Comparison of ENCODE assay signal across 23 cellular contexts in genomic region chr12:130828895-130829294, GRCh38.
"Had no signal": no experiment of that assay in that cellular context is flagged by ENCODE, and none has a peak within 500 bp of the region (broad histone marks: within the 10 kb centered on the region; RNA-seq: fewer than 3 reads in every experiment).

No MANE protein-coding gene starts in this region.

- H3K4me3 Mint-ChIP-seq: activated CD4-positive, alpha-beta memory T cell treated with anti-CD3 and anti-CD28 coated beads for 36 hours; activated naive CD8-positive, alpha-beta T cell treated with anti-CD3 and anti-CD28 coated beads, Interleukin-2, amount 10 ng/mL, durations not matched to agents 7 days and 5 days; activated T-cell treated with anti-CD3 and anti-CD28 coated beads, Interleukin-2, amount 50 U/mL, for 72 hours; naive B cell; neural progenitor cell; T-cell had no signal

- H3K9me3 Mint-ChIP-seq: activated CD4-positive, alpha-beta memory T cell treated with anti-CD3 and anti-CD28 coated beads for 36 hours; activated naive CD8-positive, alpha-beta T cell treated with anti-CD3 and anti-CD28 coated beads, Interleukin-2, amount 10 ng/mL, durations not matched to agents 7 days and 5 days; activated T-cell treated with anti-CD3 and anti-CD28 coated beads, Interleukin-2, amount 50 U/mL, for 72 hours; naive B cell; neural progenitor cell; T-cell had no signal

- H3K27me3 Mint-ChIP-seq: activated CD4-positive, alpha-beta memory T cell treated with anti-CD3 and anti-CD28 coated beads for 36 hours; activated naive CD8-positive, alpha-beta T cell treated with anti-CD3 and anti-CD28 coated beads, Interleukin-2, amount 10 ng/mL, durations not matched to agents 7 days and 5 days; naive B cell; T-cell had no signal

- ATAC-seq: activated T-cell treated with anti-CD3 and anti-CD28 coated beads, Interleukin-2, amount 50 U/mL, for 72 hours; heart left ventricle; left cardiac atrium; T-cell had no signal

- H3K4me2 ChIP-seq: neural progenitor cell had no signal

- H3K4me3 ChIP-seq: heart left ventricle, neural progenitor cell, skin epidermis, tibial nerve, vagina had no signal

- DNase-seq: activated CD4-positive, alpha-beta memory T cell treated with anti-CD3 and anti-CD28 coated beads for 36 hours; activated CD4-positive, alpha-beta T cell treated with anti-CD3 and anti-CD28 coated beads for 1 hour; activated gamma-delta T cell treated with Interleukin-2 at 50 U/mL for 16 hours; activated naive CD8-positive, alpha-beta T cell treated with anti-CD3 and anti-CD28 coated beads, Interleukin-2, amount 10 ng/mL, durations not matched to agents 7 days and 5 days; activated T-cell treated with anti-CD3 and anti-CD28 coated beads, Interleukin-2, amount 50 U/mL, for 72 hours; aorta; cortex of kidney; effector memory CD4-positive, alpha-beta T cell; heart left ventricle; left cardiac atrium; naive B cell; stimulated activated CD4-positive, alpha-beta T cell treated with anti-CD3 and anti-CD28 coated beads, Interleukin-15, amount 100 ng/mL, for 24 hours; stimulated activated CD4-positive, alpha-beta T cell treated with anti-CD3 and anti-CD28 coated beads, Interleukin-4, amount 100 ng/mL, for 1 hour; stimulated activated naive CD4-positive, alpha-beta T cell treated with Interleukin-2 at 50 U/mL for 16 hours; substantia nigra; T-cell; T1000 had no signal

- H3K27me3 ChIP-seq: heart left ventricle, neural progenitor cell, tibial nerve, vagina had no signal

- H3K36me3 Mint-ChIP-seq: naive B cell, T-cell had no signal

- H3K27ac ChIP-seq: heart left ventricle, neural progenitor cell, parathyroid adenoma had no signal

- H3K27ac Mint-ChIP-seq: activated CD4-positive, alpha-beta memory T cell treated with anti-CD3 and anti-CD28 coated beads for 36 hours; activated naive CD8-positive, alpha-beta T cell treated with anti-CD3 and anti-CD28 coated beads, Interleukin-2, amount 10 ng/mL, durations not matched to agents 7 days and 5 days; activated T-cell treated with anti-CD3 and anti-CD28 coated beads, Interleukin-2, amount 50 U/mL, for 72 hours; naive B cell; neural progenitor cell; T-cell had no signal

- H3K36me3 ChIP-seq: neural progenitor cell had no signal

- H3K9ac ChIP-seq: neural progenitor cell, parathyroid adenoma had no signal

- H2AFZ ChIP-seq: neural progenitor cell, parathyroid adenoma had no signal

- H3K9me3 ChIP-seq: heart left ventricle, tibial nerve, vagina had no signal

- FAIRE-seq: frontal cortex had no signal
